ENCODE assay signal across 28 cellular contexts in genomic region chrX:131801911-131802310, GRCh38.
"Had no signal": no experiment of that assay in that cellular context is flagged by ENCODE, and none has a peak within 500 bp of the region (broad histone marks: within the 10 kb centered on the region; RNA-seq: fewer than 3 reads in every experiment).

No MANE protein-coding gene starts in this region.

- H3K27me3 Mint-ChIP-seq: activated B cell treated with CpG ODN at 0.5 μM for 24 hours; activated CD4-positive, alpha-beta T cell treated with anti-CD3 and anti-CD28 coated beads, Interleukin-2, amount 10 ng/mL, durations not matched to agents 24 days and 14 days; activated CD8-positive, alpha-beta memory T cell treated with anti-CD3 and anti-CD28 coated beads, Interleukin-2, amount 10 ng/mL, durations not matched to agents 7 days and 5 days; activated naive CD4-positive, alpha-beta T cell treated with anti-CD3 and anti-CD28 coated beads, Interleukin-2, amount 50 U/mL, for 24 hours; T-helper 17 cell had no signal

- FAIRE-seq: astrocyte had no signal

- ATAC-seq: activated CD8-positive, alpha-beta memory T cell treated with anti-CD3 and anti-CD28 coated beads, Interleukin-2, amount 10 ng/mL, durations not matched to agents 7 days and 5 days; T-helper 17 cell had no signal

- H3K4me1 Mint-ChIP-seq: activated B cell treated with CpG ODN at 0.5 μM for 24 hours; activated CD4-positive, alpha-beta T cell treated with anti-CD3 and anti-CD28 coated beads, Interleukin-2, amount 10 ng/mL, durations not matched to agents 24 days and 14 days; activated CD8-positive, alpha-beta memory T cell treated with anti-CD3 and anti-CD28 coated beads, Interleukin-2, amount 10 ng/mL, durations not matched to agents 7 days and 5 days; activated naive CD4-positive, alpha-beta T cell treated with anti-CD3 and anti-CD28 coated beads, Interleukin-2, amount 50 U/mL, for 24 hours; T-helper 17 cell had no signal

- H3K4me3 ChIP-seq: Peyer's patch had no signal

- H3K9me3 Mint-ChIP-seq: activated B cell treated with CpG ODN at 0.5 μM for 24 hours; activated CD4-positive, alpha-beta T cell treated with anti-CD3 and anti-CD28 coated beads, Interleukin-2, amount 10 ng/mL, durations not matched to agents 24 days and 14 days; activated naive CD4-positive, alpha-beta T cell treated with anti-CD3 and anti-CD28 coated beads, Interleukin-2, amount 50 U/mL, for 24 hours; activated T-cell treated with anti-CD3 and anti-CD28 coated beads, Interleukin-2, amount 50 U/mL, for 24 hours; activated T-helper 1 cell treated with anti-CD3 and anti-CD28 coated beads, Interleukin-12 subunit alpha, Interleukin-12 subunit beta, Interleukin-2, Interleukin-4 antibody, amounts not matched to agents 30 ng/mL and 10 ng/mL and 1 ng/mL, durations not matched to agents 14 hours and 24 hours and 36 hours had no signal

- H3K27ac ChIP-seq: brain microvascular endothelial cell had no signal

- H3K36me3 Mint-ChIP-seq: activated CD8-positive, alpha-beta memory T cell treated with anti-CD3 and anti-CD28 coated beads, Interleukin-2, amount 10 ng/mL, durations not matched to agents 7 days and 5 days; activated naive CD4-positive, alpha-beta T cell treated with anti-CD3 and anti-CD28 coated beads, Interleukin-2, amount 50 U/mL, for 24 hours had no signal

- H3K27me3 ChIP-seq: Peyer's patch had no signal

- H3K4me3 Mint-ChIP-seq: activated B cell treated with CpG ODN at 0.5 μM for 24 hours; activated CD4-positive, alpha-beta T cell treated with anti-CD3 and anti-CD28 coated beads, Interleukin-2, amount 10 ng/mL, durations not matched to agents 24 days and 14 days; activated CD8-positive, alpha-beta memory T cell treated with anti-CD3 and anti-CD28 coated beads, Interleukin-2, amount 10 ng/mL, durations not matched to agents 7 days and 5 days; activated naive CD4-positive, alpha-beta T cell treated with anti-CD3 and anti-CD28 coated beads, Interleukin-2, amount 50 U/mL, for 24 hours; activated T-helper 1 cell treated with anti-CD3 and anti-CD28 coated beads, Interleukin-12 subunit alpha, Interleukin-12 subunit beta, Interleukin-2, Interleukin-4 antibody, amounts not matched to agents 30 ng/mL and 10 ng/mL and 1 ng/mL, durations not matched to agents 14 hours and 24 hours and 36 hours; T-helper 17 cell had no signal

- H3K36me3 ChIP-seq: brain microvascular endothelial cell, Peyer's patch had no signal

- H3K27ac Mint-ChIP-seq: activated B cell treated with CpG ODN at 0.5 μM for 24 hours; activated CD4-positive, alpha-beta T cell treated with anti-CD3 and anti-CD28 coated beads, Interleukin-2, amount 10 ng/mL, durations not matched to agents 24 days and 14 days; activated CD8-positive, alpha-beta memory T cell treated with anti-CD3 and anti-CD28 coated beads, Interleukin-2, amount 10 ng/mL, durations not matched to agents 7 days and 5 days; activated naive CD4-positive, alpha-beta T cell treated with anti-CD3 and anti-CD28 coated beads, Interleukin-2, amount 50 U/mL, for 24 hours; activated T-helper 1 cell treated with anti-CD3 and anti-CD28 coated beads, Interleukin-12 subunit alpha, Interleukin-12 subunit beta, Interleukin-2, Interleukin-4 antibody, amounts not matched to agents 30 ng/mL and 10 ng/mL and 1 ng/mL, durations not matched to agents 14 hours and 24 hours and 36 hours; T-helper 17 cell had no signal

- DNase-seq: activated B cell treated with CpG ODN at 0.5 μM for 24 hours; activated CD4-positive, alpha-beta T cell treated with anti-CD3 and anti-CD28 coated beads for 1 hour; activated CD4-positive, alpha-beta T cell treated with anti-CD3 and anti-CD28 coated beads, Interleukin-2, amount 10 ng/mL, durations not matched to agents 24 days and 14 days; activated CD4-positive, alpha-beta T cell treated with anti-CD3 and anti-CD28 coated beads, Interleukin-2, amount 50 U/mL, for 48 hours; activated CD8-positive, alpha-beta memory T cell treated with anti-CD3 and anti-CD28 coated beads, Interleukin-2, amount 10 ng/mL, durations not matched to agents 7 days and 5 days; activated effector memory CD4-positive, alpha-beta T cell treated with Interleukin-2 at 50 U/mL for 16 hours; activated naive CD4-positive, alpha-beta T cell; activated T-cell treated with anti-CD3 and anti-CD28 coated beads, Interleukin-2, amount 50 U/mL, for 24 hours; amygdala; brain microvascular endothelial cell; cerebellar nuclear complex; Kasumi-1; NCI-H1105 treated with DMSO at 0.1 percent for 48 hours; NCI-H1436 treated with DMSO at 0.1 percent for 48 hours; NCI-H187; NCI-H2081 treated with DMSO at 0.1 percent for 48 hours; NCI-H2171; NCI-H2227 treated with DMSO at 0.1 percent for 48 hours; NCI-H446 treated with DMSO at 0.1 percent for 48 hours; NCI-H526 treated with DMSO at 0.1 percent for 48 hours; NCI-H82; Peyer's patch; SHP77 treated with DMSO at 0.1 percent for 48 hours; T-helper 17 cell; T-helper 9 cell had no signal

- H3K9me3 ChIP-seq: Peyer's patch had no signal

- H3K4me1 ChIP-seq: Peyer's patch had no signal
